22 cellular contexts compared by ENCODE assay signal in the genomic region with DNA sequence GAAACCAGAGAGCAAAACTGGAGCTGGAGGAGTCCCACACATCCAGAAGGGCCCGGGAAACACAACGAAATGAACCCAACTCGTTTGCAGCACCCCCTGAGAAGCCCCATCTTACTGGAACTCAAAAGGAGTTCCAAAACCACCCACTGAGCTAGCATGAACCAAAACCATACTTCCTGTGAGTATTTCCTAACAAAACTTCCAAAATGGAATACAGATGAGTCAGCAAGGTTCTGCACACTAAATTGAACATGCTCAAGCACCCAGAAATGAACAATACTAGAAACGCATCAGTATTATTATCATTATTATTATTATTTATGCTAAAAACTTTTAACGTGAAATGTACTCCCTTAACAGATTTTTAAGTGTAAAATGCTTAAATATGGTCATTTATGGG.
"Had no signal": no experiment of that assay in that cellular context is flagged by ENCODE, and none has a peak within 500 bp of the region (broad histone marks: within the 10 kb centered on the region; RNA-seq: fewer than 3 reads in every experiment).

No MANE protein-coding gene starts in this region.

- H3K4me3 ChIP-seq: dorsolateral prefrontal cortex, gastrocnemius medialis, lower lobe of right lung, pancreas, smooth muscle cell, suprapubic skin had no signal

- H3K4me2 ChIP-seq: smooth muscle cell had no signal

- H3K4me1 ChIP-seq: gastrocnemius medialis, lower lobe of right lung, pancreas, suprapubic skin had no signal

- H3K27ac Mint-ChIP-seq: natural killer cell; stimulated activated naive CD8-positive, alpha-beta T cell treated with anti-CD3 and anti-CD28 coated beads, Interleukin-15, amount 100 ng/mL, for 72 hours had no signal

- ATAC-seq: gastrocnemius medialis; left ventricle myocardium superior; lower lobe of right lung; natural killer cell; pancreas; sciatic nerve; stimulated activated naive CD8-positive, alpha-beta T cell treated with anti-CD3 and anti-CD28 coated beads, Interleukin-15, amount 100 ng/mL, for 72 hours had no signal

- H3K36me3 ChIP-seq: gastrocnemius medialis, lower lobe of right lung, pancreas, suprapubic skin had no signal

- H3K36me3 Mint-ChIP-seq: natural killer cell had no signal

- H3K4me1 Mint-ChIP-seq: stimulated activated naive CD8-positive, alpha-beta T cell treated with anti-CD3 and anti-CD28 coated beads, Interleukin-15, amount 100 ng/mL, for 72 hours had no signal

- DNase-seq: dorsolateral prefrontal cortex; effector CD4-positive, alpha-beta T cell; foreskin fibroblast; gastrocnemius medialis; head of caudate nucleus; left ventricle myocardium superior; lower lobe of right lung; natural killer cell; occipital lobe; pancreas; stimulated activated CD4-positive, alpha-beta T cell treated with anti-CD3 and anti-CD28 coated beads, Interleukin-12 subunit alpha, Interleukin-12 subunit beta, amount 100 ng/mL, for 4 hours; stimulated activated CD4-positive, alpha-beta T cell treated with anti-CD3 and anti-CD28 coated beads, Interleukin-1b, Interleukin-23, amount 100 ng/mL, for 48 hours; stimulated activated CD4-positive, alpha-beta T cell treated with anti-CD3 and anti-CD28 coated beads, Interleukin-4, amount 100 ng/mL, for 1 hour; stimulated activated CD8-positive, alpha-beta memory T cell treated with anti-CD3 and anti-CD28 coated beads, Interleukin-4, amount 100 ng/mL, for 48 hours; stimulated activated naive CD4-positive, alpha-beta T cell; stimulated activated naive CD8-positive, alpha-beta T cell treated with anti-CD3 and anti-CD28 coated beads, Interleukin-15, amount 100 ng/mL, for 72 hours; trophoblast cell had no signal

- H3K4me3 Mint-ChIP-seq: natural killer cell; stimulated activated naive CD8-positive, alpha-beta T cell treated with anti-CD3 and anti-CD28 coated beads, Interleukin-15, amount 100 ng/mL, for 72 hours had no signal

- H3K27ac ChIP-seq: dorsolateral prefrontal cortex, gastrocnemius medialis, lower lobe of right lung, pancreas, suprapubic skin had no signal

- FAIRE-seq: colon, keratinocyte, pancreas had no signal

- H3K27me3 ChIP-seq: gastrocnemius medialis had no signal

- H3K9me3 ChIP-seq: gastrocnemius medialis, lower lobe of right lung, pancreas, suprapubic skin had no signal
